ENCODE assay signal across 10 cellular contexts in genomic region chrX:136708348-136708747, GRCh38.
DNase-seq lines count a peak whose midpoint lies in the region; ATAC-seq, FAIRE-seq and TF ChIP-seq lines count a peak whose summit lies in the region.
"Had no signal": no experiment of that assay in that cellular context is flagged by ENCODE, and none has a peak within 500 bp of the region (broad histone marks: within the 10 kb centered on the region; RNA-seq: fewer than 3 reads in every experiment).

No MANE protein-coding gene starts in this region.

- no peak overlapping the region for H3K4me3 ChIP-seq in HepG2 (replicated peaks in 1 of 3; ENCODE audit: insufficient read depth in 1 of 3, low read depth in 2 of 3, low read length in 3 of 3)
- H3K4me3 ChIP-seq: SJCRH30 had no signal

- no peaks in the 10 kb centered on the region for H3K36me3 ChIP-seq in HepG2 (replicated peaks in 1 of 2; ENCODE audit: control insufficient read depth in 1 of 2, insufficient read depth in 2 of 2, low read length in 2 of 2)
- H3K36me3 ChIP-seq: SJCRH30 had no signal

- peak; percentile 30 for TF ChIP-seq CTCF in Calu3 (IDR thresholded peaks at IDR 0.05; ENCODE audit: unreplicated experiment)
- 0 out of 2 replicates have a peak, but pooled peaks have one; percentile 9 for TF ChIP-seq CTCF in HepG2 (CRISPR knock-in tag; IDR thresholded peaks at IDR 0.05)

- no peak overlapping the region for H3K4me2 ChIP-seq in HepG2 (ENCODE audit: low read depth, low read length)

- BruUV-seq in Calu3 (replicated peaks; lab: Mats Ljungman, UMichigan) (no TSS peak), HepG2 (replicated peaks; lab: Mats Ljungman, UMichigan) (no TSS peak)

- intact Hi-C loops in Calu3 (cut with micrococcal nuclease; ENCODE audit: unreplicated experiment): no loop called here
- intact Hi-C loops in HepG2 (cut with micrococcal nuclease; ENCODE audit: unreplicated experiment): no loop called here

- H3K9me3 Mint-ChIP-seq in Calu3 (ENCODE audit: low read depth, unreplicated experiment): no peaks in the 10 kb centered on the region
- no peaks in the 10 kb centered on the region for H3K9me3 Mint-ChIP-seq in stimulated activated naive CD8-positive, alpha-beta T cell treated with anti-CD3 and anti-CD28 coated beads, Interleukin-15, amount 100 ng/mL, for 72 hours
- no peaks in the 10 kb centered on the region for H3K9me3 Mint-ChIP-seq in activated T-cell treated with anti-CD3 and anti-CD28 coated beads, Interleukin-2, amount 50 U/mL, for 72 hours

- no peaks in the 10 kb centered on the region for H3K79me2 ChIP-seq in HepG2 (ENCODE audit: insufficient read depth, low read length)

- ATAC-seq in GM21423 (IDR thresholded peaks at IDR 0.05; ENCODE audit: unreplicated experiment) (peak; percentile 44), HepG2 (peak; percentile 43; the same call in 1 of the 3 replicates), HG02884 (IDR thresholded peaks at IDR 0.05; ENCODE audit: unreplicated experiment) (no peak)
- no peak for ATAC-seq in stimulated activated naive CD8-positive, alpha-beta T cell treated with anti-CD3 and anti-CD28 coated beads, Interleukin-15, amount 100 ng/mL, for 72 hours
- no peak for ATAC-seq in activated T-cell treated with anti-CD3 and anti-CD28 coated beads, Interleukin-2, amount 50 U/mL, for 72 hours (replicated peaks in 1 of 2)

- no peak for TF ChIP-seq EP300 in HepG2 (IDR thresholded peaks at IDR 0.05; ENCODE audit: low read depth in 2 of 2, low read length in 2 of 2)
- TF ChIP-seq EP300 in HepG2 (CRISPR knock-in tag; IDR thresholded peaks at IDR 0.05; ENCODE audit: borderline replicate concordance): no peak

- no peaks in the 10 kb centered on the region for H3K27me3 ChIP-seq in HepG2 (ENCODE audit: control insufficient read depth in 1 of 2, insufficient read depth in 2 of 2, low read length in 2 of 2)
- H3K27me3 ChIP-seq: SJCRH30 had no signal

- H3K4me3 Mint-ChIP-seq in Calu3 (ENCODE audit: low read depth, unreplicated experiment): no peak overlapping the region
- H3K4me3 Mint-ChIP-seq in stimulated activated naive CD8-positive, alpha-beta T cell treated with anti-CD3 and anti-CD28 coated beads, Interleukin-15, amount 100 ng/mL, for 72 hours: no peak overlapping the region
- H3K4me3 Mint-ChIP-seq in activated T-cell treated with anti-CD3 and anti-CD28 coated beads, Interleukin-2, amount 50 U/mL, for 72 hours: no peak overlapping the region

- H3K9me3 ChIP-seq in HepG2 (ENCODE audit: low read length): no peaks in the 10 kb centered on the region
- H3K9me3 ChIP-seq: SJCRH30 had no signal

- POLR2A ChIA-PET in HepG2 (lab: Yijun Ruan, JAX): no interaction called here

- no peak for TF ChIP-seq RAD21 in HepG2 (CRISPR knock-in tag; IDR thresholded peaks at IDR 0.05)

- H2AFZ ChIP-seq in HepG2 (ENCODE audit: low read length): no peak overlapping the region

- no peaks in the 10 kb centered on the region for H3K27me3 Mint-ChIP-seq in Calu3 (ENCODE audit: unreplicated experiment)
- no peaks in the 10 kb centered on the region for H3K27me3 Mint-ChIP-seq in stimulated activated naive CD8-positive, alpha-beta T cell treated with anti-CD3 and anti-CD28 coated beads, Interleukin-15, amount 100 ng/mL, for 72 hours
- H3K27me3 Mint-ChIP-seq in activated T-cell treated with anti-CD3 and anti-CD28 coated beads, Interleukin-2, amount 50 U/mL, for 72 hours (ENCODE audit: low read depth): peaks cover 7% of the 10 kb centered on the region

- H3K9ac ChIP-seq in HepG2 (ENCODE audit: insufficient read depth, low read depth, low read length): no peak overlapping the region

- H3K27ac ChIP-seq in HepG2 (ENCODE audit: extremely low read length, insufficient read depth, low read length): no peak overlapping the region
- H3K27ac ChIP-seq: SJCRH30 had no signal

- CTCF ChIA-PET in Calu3 (lab: Charles Lee): interaction anchor here (0.7 to 1.0 kb wide), 2 partner anchors 27 to 100 kb away, joined by 3 to 4 read pairs; no protein-coding TSS in a partner anchor
- CTCF ChIA-PET in HepG2 (lab: Yijun Ruan, JAX; ENCODE audit: low intra/inter-chr PET ratio, low total read pairs): no interaction called here

- no peaks in the 10 kb centered on the region for H3K4me1 ChIP-seq in HepG2 (ENCODE audit: insufficient read depth, low read length)
- H3K4me1 ChIP-seq: SJCRH30 had no signal

- no peaks in the 10 kb centered on the region for H3K36me3 Mint-ChIP-seq in Calu3 (ENCODE audit: insufficient read depth, unreplicated experiment)
- peaks cover 12 to 17% of the 10 kb centered on the region in 2 donors for H3K36me3 Mint-ChIP-seq in activated T-cell treated with anti-CD3 and anti-CD28 coated beads, Interleukin-2, amount 50 U/mL, for 72 hours (ENCODE audit: insufficient read depth in 2 of 2)

- DNase-seq in Calu3 (no peak), RKO (ENCODE audit: low spot score) (peak; percentile 12), HepG2 (ENCODE audit: low spot score) (no peak), NOMO-1 treated with DMSO at 0.1 percent for 48 hours (lab: John Stamatoyannopoulos, UW; ENCODE audit: unreplicated experiment) (no peak)
- no peak for DNase-seq in stimulated activated naive CD8-positive, alpha-beta T cell treated with anti-CD3 and anti-CD28 coated beads, Interleukin-15, amount 100 ng/mL, for 72 hours
- no peak for DNase-seq in activated T-cell treated with anti-CD3 and anti-CD28 coated beads, Interleukin-2, amount 50 U/mL, for 72 hours

- no peak for FAIRE-seq in HepG2 (lab: Jason Lieb, UNC)
- FAIRE-seq: colon had no signal

- 0% methylated on average over 1 of the region's 1 CpG for WGBS in HepG2 (ENCODE audit: low lambda C conversion rate)

- H3K27ac Mint-ChIP-seq in Calu3 (ENCODE audit: unreplicated experiment): no peak overlapping the region
- H3K27ac Mint-ChIP-seq in stimulated activated naive CD8-positive, alpha-beta T cell treated with anti-CD3 and anti-CD28 coated beads, Interleukin-15, amount 100 ng/mL, for 72 hours: no peak overlapping the region
- no peak overlapping the region for H3K27ac Mint-ChIP-seq in activated T-cell treated with anti-CD3 and anti-CD28 coated beads, Interleukin-2, amount 50 U/mL, for 72 hours

- no peaks in the 10 kb centered on the region for H3K4me1 Mint-ChIP-seq in Calu3 (ENCODE audit: low read depth, unreplicated experiment)
- peaks cover 28% of the 10 kb centered on the region for H3K4me1 Mint-ChIP-seq in stimulated activated naive CD8-positive, alpha-beta T cell treated with anti-CD3 and anti-CD28 coated beads, Interleukin-15, amount 100 ng/mL, for 72 hours
- peaks cover 56% of the 10 kb centered on the region for H3K4me1 Mint-ChIP-seq in activated T-cell treated with anti-CD3 and anti-CD28 coated beads, Interleukin-2, amount 50 U/mL, for 72 hours (ENCODE audit: low read depth)

- no peak for TF ChIP-seq POLR2A in HepG2 (IDR thresholded peaks at IDR 0.05; ENCODE audit: insufficient read depth in 1 of 2, low read depth in 2 of 2, low read length in 2 of 2)

- no peaks in the 10 kb centered on the region for H4K20me1 ChIP-seq in HepG2 (ENCODE audit: insufficient read depth, low read length)

- in situ Hi-C loops in HepG2 (cut with HindIII; ENCODE audit: extremely low pct_ligation_motif_present, low pct_unique_long_range_greater_than_20kb): loop anchor here (25.0 kb wide), 1 partner anchor 204 kb away; no protein-coding TSS in a partner anchor

TF ChIP-seq in HepG2, 621 proteins besides CTCF, POLR2A, EP300 and RAD21 (continues in another document):
- no peak for TF ChIP-seq E2F1 (CRISPR knock-in tag; IDR thresholded peaks at IDR 0.05)
- TF ChIP-seq HMG20B (CRISPR knock-in tag; conservative IDR thresholded peaks at IDR 0.05): no peak
- no peak for TF ChIP-seq ZXDC (CRISPR knock-in tag; IDR thresholded peaks at IDR 0.05)

Comparison
In these comparisons a context has a peak if more than half of its experiments do, and no peak if none do; other contexts are left out.
1. ATAC-seq: peak in GM21423 (single experiment) and HepG2 (single experiment); none in stimulated activated naive CD8-positive, alpha-beta T cell treated with anti-CD3 and anti-CD28 coated beads, Interleukin-15, amount 100 ng/mL, for 72 hours (single experiment), HG02884 (single experiment) and activated T-cell treated with anti-CD3 and anti-CD28 coated beads, Interleukin-2, amount 50 U/mL, for 72 hours (0 of 2).